16 cellular contexts compared by ENCODE assay signal in genomic region chr3:171653701-171654100, GRCh38.
DNase-seq lines count a peak whose midpoint lies in the region; ATAC-seq and TF ChIP-seq lines count a peak whose summit lies in the region.
"Had no signal": no experiment of that assay in that cellular context is flagged by ENCODE, and none has a peak within 500 bp of the region (broad histone marks: within the 10 kb centered on the region; RNA-seq: fewer than 3 reads in every experiment).

No MANE protein-coding gene starts in this region.

- H3K4me1 ChIP-seq in right atrium auricular region (peaks cover 0 to 32% of the 10 kb centered on the region in 2 donors), adrenal gland (replicated peaks in 1 of 2) (peaks cover 16 to 28% of the 10 kb centered on the region in 2 donors)
- H3K4me1 ChIP-seq: A549 had no signal

- H3K36me3 ChIP-seq in right atrium auricular region (peaks cover 6% of the 10 kb centered on the region), adrenal gland (replicated peaks in 1 of 2) (peaks cover 0 to 7% of the 10 kb centered on the region in 2 donors)
- H3K36me3 ChIP-seq: BE2C had no signal

- H3K27me3 ChIP-seq in right atrium auricular region (no peaks in the 10 kb centered on the region), adrenal gland (no peaks in the 10 kb centered on the region)
- H3K27me3 ChIP-seq: BE2C had no signal

- DNase-seq in right atrium auricular region (ENCODE audit: low spot score) (no peak), Right ventricle myocardium inferior (ENCODE audit: missing footprints) (no peak), astrocyte of the cerebellum (ENCODE audit: low read depth) (peak; percentile 18), mesothelial cell of epicardium (ENCODE audit: low spot score in 2 of 2, unreplicated experiment in 2 of 2) (no peak), NCI-H510A (lab: John Stamatoyannopoulos, UW) (no peak), adrenal gland (no peak)
- DNase-seq: BE2C; CD4-positive, alpha-beta memory T cell; DMS79; GM23248 had no signal

- WGBS in adrenal gland, 4 donors: 74 to 78% (median 77%) methylated on average over 6 of the region's 6 CpGs

- intact Hi-C loops in Right ventricle myocardium inferior (cut with DNase I) (loop anchor here (10.0 kb wide), 1 partner anchor 391 kb away; no protein-coding TSS in a partner anchor), adrenal gland (cut with DNase I) (loop anchor here (5.0 to 10.0 kb wide), 2 partner anchors 111 to 119 kb away; no protein-coding TSS in a partner anchor)

- H3K4me1 Mint-ChIP-seq in mesothelial cell of epicardium: peaks cover 16% of the 10 kb centered on the region
- H3K4me1 Mint-ChIP-seq: CD4-positive, alpha-beta memory T cell had no signal

- peak overlapping the region; percentile 25 for H3K27ac Mint-ChIP-seq in mesothelial cell of epicardium
- H3K27ac Mint-ChIP-seq: CD4-positive, alpha-beta memory T cell had no signal

- no peaks in the 10 kb centered on the region for H3K9me3 ChIP-seq in right atrium auricular region
- H3K9me3 ChIP-seq in adrenal gland (replicated peaks in 1 of 3): no peaks in the 10 kb centered on the region
- H3K9me3 ChIP-seq: A549, BE2C had no signal

- H3K36me3 Mint-ChIP-seq in mesothelial cell of epicardium: peaks cover 20% of the 10 kb centered on the region
- H3K36me3 Mint-ChIP-seq: CD4-positive, alpha-beta memory T cell had no signal

- no peaks in the 10 kb centered on the region for H3K27me3 Mint-ChIP-seq in mesothelial cell of epicardium (ENCODE audit: low read depth)
- H3K27me3 Mint-ChIP-seq: CD4-positive, alpha-beta memory T cell had no signal

- in situ Hi-C loops in astrocyte of the cerebellum (cut with HindIII; ENCODE audit: low sequenced_read_pairs): loop anchor here (10.0 kb wide), 1 partner anchor 131 kb away; no protein-coding TSS in a partner anchor

- ATAC-seq in Right ventricle myocardium inferior: no peak
- no peak for ATAC-seq in HG02885 (IDR thresholded peaks at IDR 0.05; ENCODE audit: poor library complexity, unreplicated experiment)
- ATAC-seq: A549, GM12878, HCT116 had no signal

- peaks cover 13% of the 10 kb centered on the region for H3K9me3 Mint-ChIP-seq in mesothelial cell of epicardium
- H3K9me3 Mint-ChIP-seq: CD4-positive, alpha-beta memory T cell had no signal

- H3K4me3 ChIP-seq in right atrium auricular region: no peak overlapping the region
- H3K4me3 ChIP-seq in astrocyte of the cerebellum (ENCODE audit: low read depth, low read length): no peak overlapping the region
- no peak overlapping the region for H3K4me3 ChIP-seq in adrenal gland
- H3K4me3 ChIP-seq: A549, GM12878, GM23248 had no signal

- TF ChIP-seq CTCF in right atrium auricular region (IDR thresholded peaks at IDR 0.05) (no peak), astrocyte of the cerebellum (IDR thresholded peaks at IDR 0.05; ENCODE audit: low read depth, low read length, missing control alignments) (no peak), mesothelial cell of epicardium (IDR thresholded peaks at IDR 0.05; ENCODE audit: unreplicated experiment) (no peak), adrenal gland (IDR thresholded peaks at IDR 0.05) (no peak)

- no peak for TF ChIP-seq POLR2A in adrenal gland (IDR thresholded peaks at IDR 0.05)

- H3K27ac ChIP-seq in right atrium auricular region: peak overlapping the region; percentile 50 to 60
- H3K27ac ChIP-seq in adrenal gland: peak overlapping the region in 2 of 5 donors; percentile 25 to 65
- H3K27ac ChIP-seq: A549, C4-2B, GM23248, HL-60 had no signal

- no peak overlapping the region for H3K4me3 Mint-ChIP-seq in mesothelial cell of epicardium
- H3K4me3 Mint-ChIP-seq: CD4-positive, alpha-beta memory T cell had no signal
